ENCODE assay signal across 10 cellular contexts in genomic region chr1:245599413-245600174, GRCh38.
A peak's percentile ranks its signal among the peaks of the same experiment; 100 is the strongest.
DNase-seq lines count a peak whose midpoint lies in the region; ATAC-seq and TF ChIP-seq lines count a peak whose summit lies in the region.
"Had no signal": no experiment of that assay in that cellular context is flagged by ENCODE, and none has a peak within 500 bp of the region (broad histone marks: within the 10 kb centered on the region; RNA-seq: fewer than 3 reads in every experiment).

No MANE protein-coding gene starts in this region.

- H3K27me3 ChIP-seq in esophagus muscularis mucosa: no peaks in the 10 kb centered on the region

- peak; percentile 66 for ATAC-seq in omental fat pad (ENCODE audit: low FRiP score)

- peaks cover 6 to 24% (median 18%) of the 10 kb centered on the region in 4 donors for H3K4me1 ChIP-seq in esophagus muscularis mucosa

- H3K9me3 ChIP-seq in esophagus muscularis mucosa: no peaks in the 10 kb centered on the region

- TF ChIP-seq POLR2A in NB4 (IDR thresholded peaks at IDR 0.05; ENCODE audit: extremely low read depth, insufficient read length): no peak
- TF ChIP-seq POLR2A in esophagus muscularis mucosa (IDR thresholded peaks at IDR 0.05; ENCODE audit: low read depth): no peak

- H3K27ac ChIP-seq in esophagus muscularis mucosa (replicated peaks in 1 of 4): peak overlapping the region in 1 of 4 donors; percentile 3

- TF ChIP-seq CTCF in NB4 (IDR thresholded peaks at IDR 0.05; ENCODE audit: low read depth, low read length) (no peak), esophagus muscularis mucosa (IDR thresholded peaks at IDR 0.05) (no peak), omental fat pad (IDR thresholded peaks at IDR 0.05) (no peak)

- intact Hi-C loops in esophagus muscularis mucosa (cut with DNase I): no loop called here

- peak; percentile 60 for TF ChIP-seq EP300 in esophagus muscularis mucosa (IDR thresholded peaks at IDR 0.05)

- 58% methylated on average over 15 of the region's 15 CpGs for WGBS in esophagus muscularis mucosa

- peak; percentile 44 for DNase-seq in ELR (ENCODE audit: low read depth)
- peak; percentile 90 for DNase-seq in NB4 (ENCODE audit: low read depth)
- no peak for DNase-seq in esophagus muscularis mucosa (ENCODE audit: extremely low spot score)
- no peak for DNase-seq in omental fat pad (ENCODE audit: low spot score)
- DNase-seq in ecto neural progenitor cell (ENCODE audit: low spot score): no peak
- no peak for DNase-seq in NCI-H748 treated with DMSO at 0.1 percent for 48 hours (lab: John Stamatoyannopoulos, UW)
- no peak for DNase-seq in NCI-H510A treated with DMSO at 0.1 percent for 48 hours (lab: John Stamatoyannopoulos, UW)
- no peak for DNase-seq in NCI-H2171 treated with DMSO at 0.1 percent for 48 hours (lab: John Stamatoyannopoulos, UW)
- DNase-seq: DMS79; effector CD8-positive, alpha-beta T cell had no signal

- H3K36me3 ChIP-seq in esophagus muscularis mucosa: no peaks in the 10 kb centered on the region

- no peak overlapping the region for H3K4me3 ChIP-seq in NB4 (ENCODE audit: low read depth, low read length)
- H3K4me3 ChIP-seq in esophagus muscularis mucosa: peak overlapping the region in 2 of 4 donors; percentile 0 to 7

Comparison
In these comparisons a context has a peak if more than half of its experiments do, and no peak if none do; other contexts are left out.
1. DNase-seq: peak in ELR (single experiment) and NB4 (single experiment); none in esophagus muscularis mucosa (single experiment), omental fat pad (single experiment), ecto neural progenitor cell (single experiment), NCI-H748 treated with DMSO at 0.1 percent for 48 hours (single experiment), NCI-H510A treated with DMSO at 0.1 percent for 48 hours (single experiment) and NCI-H2171 treated with DMSO at 0.1 percent for 48 hours (single experiment).